Comparison of ENCODE assay signal across 1 cellular context in the genomic region with DNA sequence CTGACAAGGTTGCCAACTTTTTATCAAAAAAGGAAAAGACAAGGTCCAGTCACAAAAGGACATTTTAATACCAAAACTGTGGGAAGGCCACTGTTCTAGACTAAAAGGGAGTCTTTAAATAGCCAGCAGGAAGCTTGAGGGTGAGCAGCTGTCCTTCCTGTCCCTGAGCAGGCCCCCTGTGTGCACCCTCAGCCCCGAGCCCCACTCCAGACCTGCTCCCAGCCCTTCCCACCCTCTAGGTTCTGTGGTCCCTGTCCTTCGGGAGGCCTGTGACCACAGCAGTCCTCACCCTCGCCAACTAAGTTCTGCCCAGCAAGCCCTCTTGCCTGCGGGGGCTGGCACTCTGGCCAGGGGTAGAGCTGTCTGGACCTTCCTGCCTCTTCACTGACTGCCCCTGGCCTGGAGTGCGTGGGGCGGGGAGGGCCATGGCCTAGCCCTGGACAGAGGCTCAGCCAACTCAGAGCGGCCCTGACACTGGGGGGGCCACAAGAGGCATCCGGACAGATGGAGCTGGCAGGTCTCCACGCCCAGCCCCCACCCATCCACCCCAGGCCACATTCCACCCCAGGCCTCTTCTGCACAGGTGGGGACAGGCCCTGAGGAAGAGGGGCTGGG.
TF ChIP-seq lines count a peak whose summit lies in the region.

No MANE protein-coding gene starts in this region.

TF ChIP-seq in HepG2, 621 proteins besides CTCF, POLR2A, EP300 and RAD21:
- TF ChIP-seq LCORL (IDR thresholded peaks at IDR 0.05) (no peak), LCORL (CRISPR knock-in tag; IDR thresholded peaks at IDR 0.05) (peak; percentile 46; the same call in 1 of the 2 replicates), ZFX (CRISPR knock-in tag; IDR thresholded peaks at IDR 0.05; ENCODE audit: low read depth) (peak; percentile 57), ZNF274 (CRISPR knock-in tag; IDR thresholded peaks at IDR 0.05) (no peak), HNRNPL (IDR thresholded peaks at IDR 0.05; ENCODE audit: low read depth, low read length) (0 out of 2 replicates have a peak, but pooled peaks have one; percentile 55), PATZ1 (CRISPR knock-in tag; IDR thresholded peaks at IDR 0.05) (peak; percentile 78), MXD3 (CRISPR knock-in tag; IDR thresholded peaks at IDR 0.05) (0 out of 2 replicates have a peak, but pooled peaks have one; percentile 22), ZMYM4 (CRISPR knock-in tag; IDR thresholded peaks at IDR 0.05) (0 out of 2 replicates have a peak, but pooled peaks have one; percentile 8), ZFY (CRISPR knock-in tag; IDR thresholded peaks at IDR 0.05) (peak; percentile 40; the same call in 1 of the 2 replicates), ZNF572 (CRISPR knock-in tag; IDR thresholded peaks at IDR 0.05) (0 out of 2 replicates have a peak, but pooled peaks have one; percentile 30), ARNT (IDR thresholded peaks at IDR 0.05) (no peak), ZNF746 (CRISPR knock-in tag; IDR thresholded peaks at IDR 0.05) (0 out of 2 replicates have a peak, but pooled peaks have one; percentile 13), ZNF678 (CRISPR knock-in tag; IDR thresholded peaks at IDR 0.05) (no peak)
